Comparison of ENCODE assay signal across 32 cellular contexts in the genomic region with DNA sequence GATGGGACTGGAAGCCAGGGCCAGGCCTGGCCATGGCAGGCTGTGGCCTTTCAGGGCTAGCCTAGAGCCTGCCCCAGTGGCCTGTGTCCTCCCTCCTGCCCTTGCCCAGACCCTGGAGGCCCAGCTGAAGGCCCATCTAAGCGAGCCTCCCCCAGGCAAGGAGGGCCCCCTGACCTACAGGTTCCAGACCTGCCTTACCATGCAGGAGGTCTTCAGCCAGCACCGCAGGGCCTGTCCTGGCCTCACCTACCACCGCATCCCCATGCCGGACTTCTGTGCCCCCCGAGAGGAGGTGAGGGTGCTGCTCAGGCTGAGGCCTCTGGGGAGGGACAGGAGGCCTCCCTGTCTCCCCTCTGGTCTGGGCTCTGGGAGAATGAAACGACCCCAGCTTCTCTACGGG.
"Had no signal": no experiment of that assay in that cellular context is flagged by ENCODE, and none has a peak within 500 bp of the region (broad histone marks: within the 10 kb centered on the region; RNA-seq: fewer than 3 reads in every experiment).

No MANE protein-coding gene starts in this region.

- H3K27me3 Mint-ChIP-seq: activated B cell treated with CpG ODN at 0.5 μM for 24 hours; activated CD8-positive, alpha-beta T cell treated with anti-CD3 and anti-CD28 coated beads for 36 hours; activated naive CD8-positive, alpha-beta T cell; dendritic cell treated with granulocyte-macrophage colony-stimulating factor and Interleukin-4, amounts not matched to agents 40 ng/mL and 50 ng/mL, for 4 days had no signal

- H3K4me3 Mint-ChIP-seq: activated B cell treated with CpG ODN at 0.5 μM for 24 hours; activated CD8-positive, alpha-beta T cell treated with anti-CD3 and anti-CD28 coated beads for 36 hours; activated naive CD8-positive, alpha-beta T cell; activated T-cell treated with anti-CD3 and anti-CD28 coated beads, Interleukin-2, amount 50 U/mL, for 4 hours; activated T-helper 17 cell treated with anti-CD3 and anti-CD28 coated beads, Interleukin-2, amount 50 U/mL, for 72 hours; central memory CD8-positive, alpha-beta T cell; dendritic cell treated with granulocyte-macrophage colony-stimulating factor and Interleukin-4, amounts not matched to agents 40 ng/mL and 50 ng/mL, for 4 days; endodermal cell; T-helper 1 cell treated with Interleukin-12 subunit alpha and Interleukin-12 subunit beta and Interleukin-4 antibody, amounts not matched to agents 30 μg/mL and 1 μg/mL, for 36 hours; T-helper 2 cell treated with Interferon-gamma antibody and Interleukin-4, amounts not matched to agents 5 μg/mL and 100 μg/mL, for 36 hours had no signal

- DNase-seq: activated B cell treated with CpG ODN at 0.5 μM for 24 hours; activated CD4-positive, alpha-beta T cell treated with anti-CD3 and anti-CD28 coated beads for 48 hours; activated CD4-positive, alpha-beta T cell treated with anti-CD3 and anti-CD28 coated beads, Interleukin-2, amount 50 U/mL, for 1 hour; activated CD4-positive, alpha-beta T cell treated with anti-CD3 and anti-CD28 coated beads, Interleukin-2, amount 50 U/mL, for 48 hours; activated CD8-positive, alpha-beta memory T cell treated with anti-CD3 and anti-CD28 coated beads for 24 hours; activated CD8-positive, alpha-beta T cell treated with anti-CD3 and anti-CD28 coated beads for 36 hours; activated effector memory CD4-positive, alpha-beta T cell treated with Interleukin-2 at 50 U/mL for 16 hours; activated gamma-delta T cell treated with Interleukin-2 at 50 U/mL for 16 hours; activated naive CD4-positive, alpha-beta T cell treated with anti-CD3 and anti-CD28 coated beads, Interleukin-2, amount 50 U/mL, for 16 hours; activated naive CD4-positive, alpha-beta T cell treated with Interleukin-2 at 50 U/mL for 16 hours; activated T-cell treated with anti-CD3 and anti-CD28 coated beads, Interleukin-2, amount 50 U/mL, for 4 hours; amniotic stem cell; anterior cingulate cortex; brain microvascular endothelial cell; dorsolateral prefrontal cortex; effector memory CD4-positive, alpha-beta T cell; endodermal cell; erythroblast; foreskin keratinocyte; gastrocnemius medialis; glutamatergic neuron; T1000; WERI-Rb-1 had no signal

- H3K4me1 ChIP-seq: foreskin keratinocyte, gastrocnemius medialis had no signal

- H3K9me3 Mint-ChIP-seq: activated B cell treated with CpG ODN at 0.5 μM for 24 hours; activated CD8-positive, alpha-beta T cell treated with anti-CD3 and anti-CD28 coated beads for 36 hours; activated T-cell treated with anti-CD3 and anti-CD28 coated beads, Interleukin-2, amount 50 U/mL, for 4 hours; activated T-helper 17 cell treated with anti-CD3 and anti-CD28 coated beads, Interleukin-2, amount 50 U/mL, for 72 hours; central memory CD8-positive, alpha-beta T cell; endodermal cell; T-helper 1 cell treated with Interleukin-12 subunit alpha and Interleukin-12 subunit beta and Interleukin-4 antibody, amounts not matched to agents 30 μg/mL and 1 μg/mL, for 36 hours; T-helper 2 cell treated with Interferon-gamma antibody and Interleukin-4, amounts not matched to agents 5 μg/mL and 100 μg/mL, for 36 hours had no signal

- H3K4me1 Mint-ChIP-seq: activated B cell treated with CpG ODN at 0.5 μM for 24 hours; activated T-helper 17 cell treated with anti-CD3 and anti-CD28 coated beads, Interleukin-2, amount 50 U/mL, for 72 hours; central memory CD8-positive, alpha-beta T cell had no signal

- H3K27ac Mint-ChIP-seq: activated B cell treated with CpG ODN at 0.5 μM for 24 hours; activated CD8-positive, alpha-beta T cell treated with anti-CD3 and anti-CD28 coated beads for 36 hours; activated naive CD8-positive, alpha-beta T cell; activated T-helper 17 cell treated with anti-CD3 and anti-CD28 coated beads, Interleukin-2, amount 50 U/mL, for 72 hours; dendritic cell treated with granulocyte-macrophage colony-stimulating factor and Interleukin-4, amounts not matched to agents 40 ng/mL and 50 ng/mL, for 4 days; endodermal cell; T-helper 1 cell treated with Interleukin-12 subunit alpha and Interleukin-12 subunit beta and Interleukin-4 antibody, amounts not matched to agents 30 μg/mL and 1 μg/mL, for 36 hours; T-helper 2 cell treated with Interferon-gamma antibody and Interleukin-4, amounts not matched to agents 5 μg/mL and 100 μg/mL, for 36 hours had no signal

- H3K27me3 ChIP-seq: brain microvascular endothelial cell, dorsolateral prefrontal cortex, esophagus muscularis mucosa, gastrocnemius medialis had no signal

- H3K36me3 ChIP-seq: brain microvascular endothelial cell, gastrocnemius medialis, WERI-Rb-1 had no signal

- H3K4me3 ChIP-seq: coronary artery, dorsolateral prefrontal cortex, esophagus muscularis mucosa, gastrocnemius medialis had no signal

- H3K36me3 Mint-ChIP-seq: activated naive CD8-positive, alpha-beta T cell had no signal

- H3K9me3 ChIP-seq: esophagus muscularis mucosa, gastrocnemius medialis had no signal

- ATAC-seq: activated CD4-positive, CD25-positive, alpha-beta regulatory T cell treated with anti-CD3 and anti-CD28 coated beads, Interleukin-2, amount 50 U/mL, for 24 hours; activated T-cell treated with anti-CD3 and anti-CD28 coated beads, Interleukin-2, amount 50 U/mL, for 4 hours; activated T-helper 17 cell treated with anti-CD3 and anti-CD28 coated beads, Interleukin-2, amount 50 U/mL, for 72 hours; foreskin keratinocyte; gastrocnemius medialis had no signal

- H3K27ac ChIP-seq: brain microvascular endothelial cell, coronary artery, esophagus muscularis mucosa, foreskin keratinocyte, gastrocnemius medialis, WERI-Rb-1 had no signal
